Comparison of ENCODE assay signal across 3 cellular contexts in genomic region chr17:79610151-79610645, GRCh38.
TF ChIP-seq lines count a peak whose summit lies in the region.

No MANE protein-coding gene starts in this region.

TF ChIP-seq in SK-N-SH, 30 proteins besides CTCF, POLR2A, EP300 and RAD21:
- TF ChIP-seq ZBTB33 (IDR thresholded peaks at IDR 0.05; ENCODE audit: borderline replicate concordance, low read depth) (no peak), IRF3 (IDR thresholded peaks at IDR 0.05; ENCODE audit: low read depth, low read length) (no peak), GATA2 (CRISPR knock-in tag; IDR thresholded peaks at IDR 0.05) (no peak), PBX3 (IDR thresholded peaks at IDR 0.05) (no peak), POLR2AphosphoS5 (IDR thresholded peaks at IDR 0.05; ENCODE audit: low read depth, low read length) (no peak)
TF ChIP-seq in SK-N-SH: peak in this region for 0.

TF ChIP-seq in SK-N-SH treated with all-trans-retinoic acid at 6 μM for 48 hours, 23 proteins besides CTCF, POLR2A, EP300 and RAD21:
- TF ChIP-seq ARNTL (CRISPR knock-in tag; IDR thresholded peaks at IDR 0.05; ENCODE audit: borderline replicate concordance, low read depth) (no peak), ZC3H10 (CRISPR knock-in tag; IDR thresholded peaks at IDR 0.05) (no peak)

TF ChIP-seq in H1, 55 proteins besides CTCF, POLR2A, EP300 and RAD21:
- TF ChIP-seq ASH2L (IDR thresholded peaks at IDR 0.05; ENCODE audit: low read length) (no peak), EZH2 (IDR thresholded peaks at IDR 0.05; ENCODE audit: low read depth, low read length, severe bottlenecking) (peak; percentile 36)
TF ChIP-seq in H1: peak in this region for 1.
